ENCODE assay signal across 15 cellular contexts in genomic region chr2:156065912-156066311, GRCh38.
A peak's percentile ranks its signal among the peaks of the same experiment; 100 is the strongest.
DNase-seq lines count a peak whose midpoint lies in the region; ATAC-seq, FAIRE-seq and TF ChIP-seq lines count a peak whose summit lies in the region.
"Had no signal": no experiment of that assay in that cellular context is flagged by ENCODE, and none has a peak within 500 bp of the region (broad histone marks: within the 10 kb centered on the region; RNA-seq: fewer than 3 reads in every experiment).

No MANE protein-coding gene starts in this region.

- H3K27ac Mint-ChIP-seq in stimulated activated naive CD8-positive, alpha-beta T cell treated with anti-CD3 and anti-CD28 coated beads, Interleukin-15, amount 100 ng/mL, for 72 hours = no peak overlapping the region
- no peak overlapping the region for H3K27ac Mint-ChIP-seq in type B pancreatic cell
- H3K27ac Mint-ChIP-seq: activated T-cell treated with anti-CD3 and anti-CD28 coated beads, Interleukin-2, amount 50 U/mL, for 24 hours; CD4-positive, alpha-beta T cell had no signal

- POLR2A ChIA-PET in H1 (lab: Charles Lee; ENCODE audit: partially characterized antibody) = no interaction called here

- H3K27me3 ChIP-seq in H1 (replicated peaks in 1 of 4; ENCODE audit: control insufficient read depth in 3 of 4, extremely low read depth in 1 of 4, insufficient read depth in 3 of 4, low read length in 3 of 4) (no peaks in the 10 kb centered on the region), sigmoid colon (no peaks in the 10 kb centered on the region)
- H3K27me3 ChIP-seq: heart right ventricle had no signal

- H3K4ac ChIP-seq in H1 (replicated peaks; ENCODE audit: insufficient read length, low read depth, low read length) = no peak overlapping the region

- no peak overlapping the region for H3K56ac ChIP-seq in H1 (replicated peaks; ENCODE audit: insufficient read length, low read depth, low read length)

- no peaks in the 10 kb centered on the region for H3K9me3 Mint-ChIP-seq in stimulated activated naive CD8-positive, alpha-beta T cell treated with anti-CD3 and anti-CD28 coated beads, Interleukin-15, amount 100 ng/mL, for 72 hours
- no peaks in the 10 kb centered on the region for H3K9me3 Mint-ChIP-seq in type B pancreatic cell
- H3K9me3 Mint-ChIP-seq: activated T-cell treated with anti-CD3 and anti-CD28 coated beads, Interleukin-2, amount 50 U/mL, for 24 hours; CD4-positive, alpha-beta T cell had no signal

- H3K4me1 ChIP-seq in H1 (replicated peaks in 1 of 4; ENCODE audit: control insufficient read depth in 3 of 4, insufficient read depth in 4 of 4, low read length in 3 of 4) (no peaks in the 10 kb centered on the region), sigmoid colon (no peaks in the 10 kb centered on the region)
- H3K4me1 ChIP-seq: heart right ventricle had no signal

- no peak for TF ChIP-seq EP300 in H1 (IDR thresholded peaks at IDR 0.05; ENCODE audit: borderline replicate concordance in 1 of 2, low read depth in 2 of 2, low read length in 2 of 2)
- no peak for TF ChIP-seq EP300 in sigmoid colon (IDR thresholded peaks at IDR 0.05)

- WGBS in H1 (ENCODE audit: extremely low coverage in 1 of 2, insufficient coverage in 1 of 2, insufficient read length in 1 of 2, insufficient replicate concordance in 2 of 2, low coverage in 1 of 2, low lambda C conversion rate in 2 of 2, missing lambda C conversion rate in 1 of 2), 2 experiments = 89% methylated on average over 4 of the region's 4 CpGs; no CpG with 5 or more reads in 1 of the 2 experiments
- 64 to 84% methylated on average over 4 of the region's 4 CpGs for WGBS in sigmoid colon, 2 donors

- no peaks in the 10 kb centered on the region for H3K36me3 Mint-ChIP-seq in type B pancreatic cell

- H2BK15ac ChIP-seq in H1 (ENCODE audit: low read length) = no peak overlapping the region

- H2BK20ac ChIP-seq in H1 (ENCODE audit: low read length) = no peak overlapping the region

- no peak overlapping the region for H2BK120ac ChIP-seq in H1 (replicated peaks; ENCODE audit: low read depth, low read length)

- H3K79me2 ChIP-seq in H1 (ENCODE audit: control insufficient read depth in 1 of 2, insufficient read depth in 2 of 2, low read length in 2 of 2) = no peaks in the 10 kb centered on the region

- no peak overlapping the region for H3K9ac ChIP-seq in H1 (replicated peaks in 1 of 4; ENCODE audit: extremely low read depth in 1 of 4, low read depth in 3 of 4, low read length in 3 of 4)

- H2BK5ac ChIP-seq in H1 (ENCODE audit: low read depth, low read length) = no peak overlapping the region

- no peaks in the 10 kb centered on the region for H3K4me1 Mint-ChIP-seq in stimulated activated naive CD8-positive, alpha-beta T cell treated with anti-CD3 and anti-CD28 coated beads, Interleukin-15, amount 100 ng/mL, for 72 hours
- no peaks in the 10 kb centered on the region for H3K4me1 Mint-ChIP-seq in type B pancreatic cell (ENCODE audit: unreplicated experiment)

- TF ChIP-seq POLR2A in H1 (IDR thresholded peaks at IDR 0.05; ENCODE audit: control extremely low read depth in 1 of 2, low read depth in 2 of 2, low read length in 2 of 2) = no peak
- no peak for TF ChIP-seq POLR2A in sigmoid colon (IDR thresholded peaks at IDR 0.05)

- H2BK12ac ChIP-seq in H1 (ENCODE audit: low read depth, low read length) = no peak overlapping the region

- no peaks in the 10 kb centered on the region for H3K23me2 ChIP-seq in H1 (ENCODE audit: low read depth, low read length)

- no peak overlapping the region for H2AK5ac ChIP-seq in H1 (ENCODE audit: low read depth, low read length)

- TF ChIP-seq CTCF in H1 (IDR thresholded peaks at IDR 0.05; ENCODE audit: control extremely low read depth in 1 of 3, insufficient read depth in 1 of 3, low read depth in 1 of 3, low read length in 3 of 3) (peak in 2 of 3 experiments; percentile 25 to 39; a peak in 3 of 4 replicates), type B pancreatic cell (conservative IDR thresholded peaks at IDR 0.05) (peak; percentile 31), sigmoid colon (IDR thresholded peaks at IDR 0.05) (no peak)

- no peak for FAIRE-seq in H1 (lab: Jason Lieb, UNC)

- peaks cover 7% of the 10 kb centered on the region for H3K27me3 Mint-ChIP-seq in stimulated activated naive CD8-positive, alpha-beta T cell treated with anti-CD3 and anti-CD28 coated beads, Interleukin-15, amount 100 ng/mL, for 72 hours
- no peaks in the 10 kb centered on the region for H3K27me3 Mint-ChIP-seq in type B pancreatic cell
- H3K27me3 Mint-ChIP-seq: activated T-cell treated with anti-CD3 and anti-CD28 coated beads, Interleukin-2, amount 50 U/mL, for 24 hours; CD4-positive, alpha-beta T cell had no signal

- no peaks in the 10 kb centered on the region for H3K79me1 ChIP-seq in H1 (ENCODE audit: low read depth, low read length)

- no peak overlapping the region for H4K91ac ChIP-seq in H1 (replicated peaks; ENCODE audit: insufficient read length, low read length)

- no peak overlapping the region for H3K4me3 ChIP-seq in H1 (ENCODE audit: extremely low read depth in 1 of 4, insufficient read depth in 2 of 4, low read depth in 3 of 4, low read length in 4 of 4)
- no peak overlapping the region for H3K4me3 ChIP-seq in sigmoid colon
- H3K4me3 ChIP-seq: heart right ventricle had no signal

- H4K20me1 ChIP-seq in H1 (replicated peaks in 1 of 2; ENCODE audit: control insufficient read depth in 1 of 2, insufficient read depth in 2 of 2, low read length in 2 of 2) = no peaks in the 10 kb centered on the region

- no peak overlapping the region for H4K5ac ChIP-seq in H1 (ENCODE audit: insufficient read length, low read depth, low read length)

- DNase-seq in stimulated activated naive CD8-positive, alpha-beta T cell treated with anti-CD3 and anti-CD28 coated beads, Interleukin-15, Interleukin-2, amounts not matched to agents 100 U/mL and 50 U/mL, for 24 hours = peak; percentile 8
- DNase-seq in stimulated activated naive CD8-positive, alpha-beta T cell treated with anti-CD3 and anti-CD28 coated beads, Interleukin-15, amount 100 ng/mL, for 72 hours = no peak
- DNase-seq in NAMALWA (ENCODE audit: low spot score) (peak; percentile 33), H1 (ENCODE audit: low read depth in 1 of 2, low spot score in 2 of 2) (no peak), type B pancreatic cell (ENCODE audit: extremely low spot score, unreplicated experiment) (no peak), sigmoid colon (no peak), NCI-H526 treated with DMSO at 0.1 percent for 48 hours (lab: John Stamatoyannopoulos, UW) (no peak), NCI-H2107 treated with DMSO at 0.1 percent for 48 hours (lab: John Stamatoyannopoulos, UW; ENCODE audit: unreplicated experiment) (no peak)
- DNase-seq: activated T-cell treated with anti-CD3 and anti-CD28 coated beads, Interleukin-2, amount 50 U/mL, for 24 hours; aorta; CD4-positive, alpha-beta T cell; effector CD4-positive, alpha-beta T cell; heart right ventricle; NCI-H187 had no signal

- H3K9me3 ChIP-seq in H1 (ENCODE audit: insufficient read depth in 2 of 2, low read depth in 1 of 2, low read length in 1 of 2) = no peaks in the 10 kb centered on the region
- no peaks in the 10 kb centered on the region for H3K9me3 ChIP-seq in sigmoid colon
- H3K9me3 ChIP-seq: heart right ventricle had no signal

- no peak overlapping the region for H3K27ac ChIP-seq in H1 (ENCODE audit: low read depth, low read length)
- H3K27ac ChIP-seq in sigmoid colon = no peak overlapping the region
- H3K27ac ChIP-seq: heart right ventricle, RWPE1 had no signal

- no peak overlapping the region for H3K4me3 Mint-ChIP-seq in stimulated activated naive CD8-positive, alpha-beta T cell treated with anti-CD3 and anti-CD28 coated beads, Interleukin-15, amount 100 ng/mL, for 72 hours
- H3K4me3 Mint-ChIP-seq in type B pancreatic cell = no peak overlapping the region
- H3K4me3 Mint-ChIP-seq: activated T-cell treated with anti-CD3 and anti-CD28 coated beads, Interleukin-2, amount 50 U/mL, for 24 hours; CD4-positive, alpha-beta T cell had no signal

- no peak overlapping the region for H3K4me2 ChIP-seq in H1 (ENCODE audit: insufficient read depth in 1 of 2, low read depth in 2 of 2, low read length in 2 of 2)

- no peak overlapping the region for H3K23ac ChIP-seq in H1 (ENCODE audit: insufficient read length)

- TF ChIP-seq RAD21 in H1 (IDR thresholded peaks at IDR 0.05 in 1 of 2, conservative IDR thresholded peaks at IDR 0.05 in 1 of 2; ENCODE audit: low read depth in 2 of 2, low read length in 2 of 2) = peak; percentile 58 to 62

- no peak for ATAC-seq in stimulated activated naive CD8-positive, alpha-beta T cell treated with anti-CD3 and anti-CD28 coated beads, Interleukin-15, Interleukin-2, amounts not matched to agents 100 U/mL and 50 U/mL, for 24 hours
- ATAC-seq in stimulated activated naive CD8-positive, alpha-beta T cell treated with anti-CD3 and anti-CD28 coated beads, Interleukin-15, amount 100 ng/mL, for 72 hours = no peak
- ATAC-seq: heart right ventricle had no signal

- H4K8ac ChIP-seq in H1 (ENCODE audit: extremely low read depth, insufficient read depth, low read length) = no peak overlapping the region

- H3K14ac ChIP-seq in H1 (ENCODE audit: insufficient read length) = no peak overlapping the region

- intact Hi-C loops in sigmoid colon (cut with DNase I) = no loop called here

- no peak overlapping the region for H3K18ac ChIP-seq in H1 (ENCODE audit: extremely low read depth, low read length)

- H3K36me3 ChIP-seq in H1 (ENCODE audit: control insufficient read depth in 2 of 4, insufficient read depth in 4 of 4, low read length in 3 of 4) (no peaks in the 10 kb centered on the region), sigmoid colon (no peaks in the 10 kb centered on the region)
- H3K36me3 ChIP-seq: heart right ventricle had no signal

- H2AFZ ChIP-seq in H1 (ENCODE audit: low read length) = no peak overlapping the region

- CTCF ChIA-PET in H1 (lab: Charles Lee; ENCODE audit: partially characterized antibody) = no interaction called here

TF ChIP-seq in H1, 55 proteins besides CTCF, POLR2A, EP300 and RAD21:
- no peak for TF ChIP-seq KDM5A (IDR thresholded peaks at IDR 0.05; ENCODE audit: low read length)
- TF ChIP-seq E2F6 (IDR thresholded peaks at IDR 0.05) = no peak
- TF ChIP-seq RFX5 (IDR thresholded peaks at IDR 0.05; ENCODE audit: borderline replicate concordance, low read depth, low read length) = no peak
- no peak for TF ChIP-seq MAX (IDR thresholded peaks at IDR 0.05)
- TF ChIP-seq GTF2F1 (IDR thresholded peaks at IDR 0.05; ENCODE audit: borderline replicate concordance, low read depth, low read length) = no peak
- no peak for TF ChIP-seq CREB1 (IDR thresholded peaks at IDR 0.05)
- TF ChIP-seq BCL11A (IDR thresholded peaks at IDR 0.05; ENCODE audit: low read depth in 2 of 2, low read length in 2 of 2) = no peak

Comparison
In these comparisons a context has a peak if more than half of its experiments do, and no peak if none do; other contexts are left out.
1. DNase-seq: peak in stimulated activated naive CD8-positive, alpha-beta T cell treated with anti-CD3 and anti-CD28 coated beads, Interleukin-15, Interleukin-2, amounts not matched to agents 100 U/mL and 50 U/mL, for 24 hours (single experiment) and NAMALWA (single experiment); none in stimulated activated naive CD8-positive, alpha-beta T cell treated with anti-CD3 and anti-CD28 coated beads, Interleukin-15, amount 100 ng/mL, for 72 hours (0 of 2), H1 (0 of 2), type B pancreatic cell (single experiment), sigmoid colon (single experiment), NCI-H526 treated with DMSO at 0.1 percent for 48 hours (single experiment) and NCI-H2107 treated with DMSO at 0.1 percent for 48 hours (single experiment).
2. CTCF ChIP-seq: peak in H1 (2 of 3) and type B pancreatic cell (single experiment); none in sigmoid colon (0 of 4).